In the genomic region with DNA sequence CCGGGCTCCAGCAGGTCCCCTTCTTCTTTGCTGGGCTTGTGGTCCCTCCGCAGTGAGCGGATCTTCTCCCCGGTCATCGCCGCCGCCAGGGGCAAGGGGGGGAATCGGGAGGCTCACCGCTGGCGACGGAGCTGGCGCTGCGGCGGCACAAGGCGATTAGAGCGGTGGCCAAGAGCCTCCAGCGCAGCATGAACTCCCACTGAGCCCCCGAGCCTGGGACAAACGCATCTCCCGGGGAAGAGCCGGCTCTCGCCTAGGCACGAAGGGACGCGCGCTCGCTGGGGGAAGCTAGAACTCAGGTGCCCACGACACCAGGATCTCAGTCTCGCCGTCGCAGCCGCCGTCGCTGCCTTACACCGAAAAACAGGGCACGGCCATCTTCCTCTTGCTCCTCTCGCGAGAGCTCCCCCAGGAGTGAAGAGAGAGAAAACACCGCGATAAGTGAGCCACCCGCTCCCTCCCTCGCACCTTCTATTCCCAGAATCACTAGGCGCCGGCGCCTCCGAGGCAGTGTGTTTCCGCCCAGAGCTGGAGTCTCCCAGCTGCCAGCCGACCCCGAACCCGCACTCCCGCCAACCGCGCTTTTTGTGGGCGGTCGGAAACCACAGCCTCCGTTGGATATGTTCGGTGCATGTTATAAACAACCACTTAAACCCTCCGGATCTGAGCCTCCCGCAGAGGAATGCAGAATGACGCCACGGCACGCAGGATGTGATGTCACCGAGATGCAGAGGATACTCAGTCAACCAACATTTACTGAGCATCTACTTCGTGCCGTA, we compare ENCODE assay signal across 8 cellular contexts. TPM values are rescaled to one million over a fixed set of nuclear protein-coding genes. Genes with fewer than 3 reads are reported as not detected.
DNase-seq lines count a peak whose midpoint lies in the region; ATAC-seq, FAIRE-seq and TF ChIP-seq lines count a peak whose summit lies in the region.

TSS of gene ANKRD13C (minus strand) at position 391 of the 779 bp plus-strand sequence. CDS start at position 77, 314 bp downstream.

- peak within 1 kb of the TSS; percentile 91 to 96 (median 94) for H3K4me3 Mint-ChIP-seq in T-cell

- ATAC-seq in HG02840 (IDR thresholded peaks at IDR 0.05; ENCODE audit: low FRiP score, unreplicated experiment) (peak; percentile 94), T-cell (replicated peaks in 1 of 4) (peak; percentile 90 to 96 (median 94)), heart right ventricle (peak; percentile 98 to 99 (median 99)), upper lobe of left lung (ENCODE audit: low FRiP score in 2 of 2) (peak; percentile 98)

- peaks cover 17 to 42% of the 10 kb centered on the region in 2 donors for H3K4me1 ChIP-seq in adrenal gland (replicated peaks in 1 of 2)
- H3K4me1 ChIP-seq in heart right ventricle = peaks cover 0 to 58% (median 38%) of the 10 kb centered on the region in 9 donors
- peaks cover 11 to 47% (median 28%) of the 10 kb centered on the region in 4 donors for H3K4me1 ChIP-seq in upper lobe of left lung

- WGBS in adrenal gland, 4 donors = 0 to 1% (median 0%) methylated on average over 3 to 65 of the region's 65 CpGs
- WGBS in heart right ventricle, 2 donors = 0 to 1% methylated on average over 61 to 65 of the region's 65 CpGs
- WGBS in upper lobe of left lung, 2 donors = 0 to 1% methylated on average over 10 to 44 of the region's 65 CpGs

- POLR2A ChIA-PET in T-cell (lab: Charles Lee) = interaction anchor here (0.6 to 3.3 kb wide), 9 partner anchors 11 to 727 kb away, joined by 3 to 58 read pairs (median 4); partner anchors contain the start of gene CTH (in 2 of the 2)

- H3K36me3 ChIP-seq in adrenal gland (replicated peaks in 1 of 2) (no peaks in the 10 kb centered on the region), heart right ventricle (peaks cover 0 to 15% (median 0%) of the 10 kb centered on the region in 9 donors), upper lobe of left lung (peaks cover 0 to 4% (median 0%) of the 10 kb centered on the region in 4 donors)

- peak in 1 of 6 experiments; percentile 11 for TF ChIP-seq CTCF in adrenal gland (IDR thresholded peaks at IDR 0.05)
- TF ChIP-seq CTCF in heart right ventricle (IDR thresholded peaks at IDR 0.05) = peak in 1 of 9 donors; percentile 15
- peak in 2 of 6 experiments; percentile 9 to 43 for TF ChIP-seq CTCF in upper lobe of left lung (IDR thresholded peaks at IDR 0.05)

- peak within 1 kb of the TSS; percentile 70 to 96 (median 93) for H3K27ac ChIP-seq in adrenal gland
- peak within 1 kb of the TSS; percentile 56 to 95 (median 90) for H3K27ac ChIP-seq in heart right ventricle
- peak within 1 kb of the TSS; percentile 95 to 98 (median 95) for H3K27ac ChIP-seq in upper lobe of left lung

- no peak for TF ChIP-seq EP300 in upper lobe of left lung (IDR thresholded peaks at IDR 0.05)

- intact Hi-C loops in adrenal gland (cut with DNase I) (no loop called here), heart right ventricle (cut with DNase I) (loop anchor here in 7 of 10 donors (2.0 to 10.0 kb wide), 4 partner anchors 56 to 130 kb away; partner anchors contain the start of genes CTH (in 7 of the 7) and SRSF11 (in 3 of the 7)), posterior cingulate gyrus (cut with DNase I) (loop anchor here (2.0 kb wide), 1 partner anchor 56 kb away; the partner anchor contains the start of gene CTH)

- H3K36me3 Mint-ChIP-seq in T-cell = peaks cover 4% of the 10 kb centered on the region

- H3K9me3 Mint-ChIP-seq in T-cell = no peaks in the 10 kb centered on the region

- H3K4me1 Mint-ChIP-seq in T-cell = peaks cover 50 to 54% (median 53%) of the 10 kb centered on the region in 3 donors

- H3K9me3 ChIP-seq in adrenal gland (replicated peaks in 1 of 3) (no peaks in the 10 kb centered on the region), heart right ventricle (no peaks in the 10 kb centered on the region), upper lobe of left lung (no peaks in the 10 kb centered on the region)

- TF ChIP-seq POLR2A in GM12891 (IDR thresholded peaks at IDR 0.05; ENCODE audit: low read depth, low read length) (peak; percentile 96), adrenal gland (IDR thresholded peaks at IDR 0.05) (peak; percentile 75 to 85), upper lobe of left lung (IDR thresholded peaks at IDR 0.05) (peak; percentile 58 to 88 (median 81))

- H3K4me3 ChIP-seq in adrenal gland (peak within 1 kb of the TSS; percentile 85 to 99 (median 90)), heart right ventricle (peak within 1 kb of the TSS; percentile 67 to 94 (median 86)), upper lobe of left lung (peak within 1 kb of the TSS; percentile 72 to 90 (median 84))

- FAIRE-seq in GM12891 (lab: Jason Lieb, UNC) = peak; percentile 89

- H3K27me3 Mint-ChIP-seq in T-cell = no peaks in the 10 kb centered on the region

- peak within 1 kb of the TSS; percentile 94 to 98 for H3K27ac Mint-ChIP-seq in T-cell

- CTCF ChIA-PET in T-cell (lab: Charles Lee) = interaction anchor here (0.6 to 3.4 kb wide), 5 partner anchors 56 to 726 kb away, joined by 3 to 29 read pairs (median 4); partner anchors contain the start of genes CTH (in 1 of the 2), LRRC40 (in 1 of the 2) and ZRANB2 (in 1 of the 2)

- DNase-seq in GM12891 (ENCODE audit: insufficient read length, low spot score) (peak; percentile 80), NCI-H1436 treated with DMSO at 0.1 percent for 48 hours (lab: John Stamatoyannopoulos, UW) (peak; percentile 81), T-cell (peak; percentile 80 to 93 (median 89)), adrenal gland (peak; percentile 94 to 98 (median 95)), heart right ventricle (peak; percentile 89 to 96), posterior cingulate gyrus (peak; percentile 85 to 99 (median 92)), upper lobe of left lung (peak; percentile 92 to 95)

- H3K27me3 ChIP-seq in adrenal gland (no peaks in the 10 kb centered on the region), heart right ventricle (no peaks in the 10 kb centered on the region), upper lobe of left lung (no peaks in the 10 kb centered on the region)

TF ChIP-seq in GM12891, 5 proteins besides CTCF, POLR2A, EP300 and RAD21:
- TF ChIP-seq POU2F2 (IDR thresholded peaks at IDR 0.05; ENCODE audit: low read depth, low read length) (peak; percentile 71; the same call in 1 of the 2 replicates), PAX5 (IDR thresholded peaks at IDR 0.05; ENCODE audit: insufficient read depth, low read length, severe bottlenecking) (no peak), SPI1 (IDR thresholded peaks at IDR 0.05; ENCODE audit: low read depth, low read length) (0 out of 2 replicates have a peak, but pooled peaks have one; percentile 2), POLR2AphosphoS5 (IDR thresholded peaks at IDR 0.05; ENCODE audit: low read depth, low read length) (peak; percentile 95), TAF1 (IDR thresholded peaks at IDR 0.05; ENCODE audit: low read depth, low read length) (peak; percentile 97)

RNA-seq across cellular contexts. Expression of gene ANKRD13C, which starts in this region (rescaled TPM):
- 7.1 TPM for polyA plus RNA-seq in GM12891 (2012; ENCODE audit: low read depth, missing spikeins)
- total RNA-seq in T-cell (10 to 100 TPM; 26.3 to 28.7 (median 27.2) TPM), adrenal gland (10 to 100 TPM in 7 of 8 donors, 1 to 10 TPM in 1; 8.0 to 24.3 (median 20.9) TPM), heart right ventricle (10 to 100 TPM in 5 of 10 donors, 1 to 10 TPM in 5; 8.4 to 12.5 (median 10.1) TPM), upper lobe of left lung (10 to 100 TPM; 13.0 to 37.4 (median 20.6) TPM)
- polyA plus RNA-seq in adrenal gland (10 to 100 TPM in 2 of 3 donors, 1 to 10 TPM in 1; 8.3 to 27.2 (median 11.3) TPM), heart right ventricle (10 to 100 TPM in 1 of 2 donors, 1 to 10 TPM in 1; 5.5 to 11.9 TPM)

Comparison
In these comparisons a context has a peak if more than half of its experiments do, and no peak if none do; other contexts are left out.
1. Peak in every context shown above with its lines: DNase-seq, ATAC-seq, H3K4me3 ChIP-seq and H3K27ac ChIP-seq.
2. intact Hi-C loops: an anchor here in heart right ventricle (2.0 to 10.0 kb wide) and posterior cingulate gyrus (2.0 kb wide); none called in adrenal gland.